In the genomic region with DNA sequence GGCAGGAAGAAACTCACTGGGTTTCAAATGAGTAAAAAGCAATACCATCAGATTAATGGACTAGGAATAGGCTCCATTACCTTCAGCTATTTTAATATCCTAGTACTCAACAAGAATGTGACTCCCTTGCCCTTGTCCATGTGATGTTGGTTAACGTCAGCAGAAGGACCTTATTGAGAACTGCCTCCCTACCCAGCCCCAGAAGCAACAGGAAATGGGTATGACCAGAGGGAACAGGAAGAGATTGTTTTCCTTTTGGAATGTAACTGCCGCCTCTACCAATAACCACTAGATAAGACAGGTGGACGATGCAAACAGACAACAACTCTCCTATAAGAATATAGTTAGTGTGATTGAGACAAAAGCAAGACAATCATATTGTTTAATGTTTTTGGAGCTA, we compare ENCODE assay signal across 16 cellular contexts. TPM values are rescaled to one million over a fixed set of nuclear protein-coding genes. Genes with fewer than 3 reads are reported as not detected.
DNase-seq lines count a peak whose midpoint lies in the region; ATAC-seq, FAIRE-seq and TF ChIP-seq lines count a peak whose summit lies in the region.
"Had no signal": no experiment of that assay in that cellular context is flagged by ENCODE, and none has a peak within 500 bp of the region (broad histone marks: within the 10 kb centered on the region; RNA-seq: fewer than 3 reads in every experiment).

No MANE protein-coding gene starts in this region.

- no peak for ATAC-seq in pancreas
- ATAC-seq in HG03354 (IDR thresholded peaks at IDR 0.05; ENCODE audit: poor library complexity, severe bottlenecking, unreplicated experiment) = no peak
- ATAC-seq in activated CD4-positive, CD25-positive, alpha-beta regulatory T cell treated with anti-CD3 and anti-CD28 coated beads, Interleukin-2, amount 50 U/mL, for 24 hours = no peak
- ATAC-seq: Panc1 had no signal

- H3K9me3 ChIP-seq in adipocyte (ENCODE audit: control insufficient read depth, low read length) (peaks cover 6% of the 10 kb centered on the region), skeletal muscle satellite cell (replicated peaks; ENCODE audit: low read length) (no peaks in the 10 kb centered on the region), pancreas (no peaks in the 10 kb centered on the region)

- H3K4me2 ChIP-seq in skeletal muscle satellite cell (ENCODE audit: low read length) = no peak overlapping the region
- H3K4me2 ChIP-seq: KMS-11 had no signal

- no peak overlapping the region for H3K27ac ChIP-seq in pancreas
- H3K27ac ChIP-seq: KMS-11 had no signal

- peaks cover 39% of the 10 kb centered on the region for H3K4me1 ChIP-seq in adipocyte (ENCODE audit: control insufficient read depth, insufficient read depth, low read length)
- H3K4me1 ChIP-seq in skeletal muscle satellite cell (ENCODE audit: control insufficient read depth, insufficient read depth, low read length) = peaks cover 47% of the 10 kb centered on the region
- H3K4me1 ChIP-seq in pancreas = no peaks in the 10 kb centered on the region

- TF ChIP-seq CTCF in fibroblast of villous mesenchyme (IDR thresholded peaks at IDR 0.05; ENCODE audit: insufficient read depth, low read depth, low read length) = no peak
- no peak for TF ChIP-seq CTCF in pancreas (IDR thresholded peaks at IDR 0.05)

- DNase-seq in HS-27A (ENCODE audit: low read depth) (peak; percentile 73), adipocyte (ENCODE audit: low read depth) (peak; percentile 42), fibroblast of villous mesenchyme (ENCODE audit: low read depth) (peak; percentile 86), pancreas (no peak), ureter (ENCODE audit: low spot score) (no peak)
- DNase-seq: activated CD4-positive, alpha-beta T cell treated with anti-CD3 and anti-CD28 coated beads, Interleukin-2, amount 10 ng/mL, durations not matched to agents 7 days and 5 days; amygdala; GF-D8; islet precursor cell; NCI-H526; T-helper 2 cell had no signal

- WGBS in pancreas, 2 donors = 64 to 68% methylated on average over 3 of the region's 3 CpGs

- H3K4me3 ChIP-seq in adipocyte (ENCODE audit: low read length) (no peak overlapping the region), fibroblast of villous mesenchyme (ENCODE audit: low read depth, low read length) (no peak overlapping the region), skeletal muscle satellite cell (ENCODE audit: low read length) (no peak overlapping the region), pancreas (no peak overlapping the region)

- no peak for FAIRE-seq in pancreas (lab: Jason Lieb, UNC)

- H3K27me3 ChIP-seq in adipocyte (replicated peaks; ENCODE audit: control insufficient read depth, insufficient read depth, low read length) = no peaks in the 10 kb centered on the region
- H3K27me3 ChIP-seq in skeletal muscle satellite cell (ENCODE audit: control insufficient read depth, insufficient read depth, low read length) = no peaks in the 10 kb centered on the region
- H3K27me3 ChIP-seq in pancreas = no peaks in the 10 kb centered on the region

- H3K36me3 ChIP-seq in adipocyte (ENCODE audit: control insufficient read depth, insufficient read depth, low read length, severe bottlenecking) (no peaks in the 10 kb centered on the region), skeletal muscle satellite cell (ENCODE audit: insufficient read depth, low read length) (no peaks in the 10 kb centered on the region), pancreas (no peaks in the 10 kb centered on the region)

- intact Hi-C loops in pancreas (cut with DNase I) = no loop called here

- H3K9ac ChIP-seq in adipocyte (ENCODE audit: low read length) (peak overlapping the region; percentile 84), skeletal muscle satellite cell (ENCODE audit: low read depth, low read length) (peak overlapping the region; percentile 79)
- H3K9ac ChIP-seq: KMS-11 had no signal

RNA-seq across cellular contexts. Expression of gene MME, which starts 10.4 kb away (rescaled TPM):
- total RNA-seq in fibroblast of villous mesenchyme (310 and 479 TPM in 2 replicates), pancreas (1 to 10 TPM in 3 of 6 donors, under 1 TPM in 3; 0.19 to 3.2 (median 1.3) TPM), ureter (5.7 TPM)
- 232 and 387 TPM in 2 replicates for total RNA-seq in skeletal muscle satellite cell (2012; rRNA removed)
- under 1 TPM; 0.45 to 0.65 TPM for polyA plus RNA-seq in pancreas
- total RNA-seq: activated CD4-positive, alpha-beta T cell treated with anti-CD3 and anti-CD28 coated beads, Interleukin-2, amount 10 ng/mL, durations not matched to agents 7 days and 5 days had no signal

Comparison
In these comparisons a context has a peak if more than half of its experiments do, and no peak if none do; other contexts are left out.
1. DNase-seq: peak in HS-27A (single experiment), adipocyte (single experiment) and fibroblast of villous mesenchyme (single experiment); none in pancreas (0 of 6) and ureter (single experiment).
2. RNA of gene MME, which starts 10.4 kb away (total RNA-seq): 310 to 479 TPM in fibroblast of villous mesenchyme; 5.7 TPM in ureter (single experiment) and 0.19 to 3.2 TPM in pancreas; every median in the first group is over 10 times any median in the second.